In the genomic region with DNA sequence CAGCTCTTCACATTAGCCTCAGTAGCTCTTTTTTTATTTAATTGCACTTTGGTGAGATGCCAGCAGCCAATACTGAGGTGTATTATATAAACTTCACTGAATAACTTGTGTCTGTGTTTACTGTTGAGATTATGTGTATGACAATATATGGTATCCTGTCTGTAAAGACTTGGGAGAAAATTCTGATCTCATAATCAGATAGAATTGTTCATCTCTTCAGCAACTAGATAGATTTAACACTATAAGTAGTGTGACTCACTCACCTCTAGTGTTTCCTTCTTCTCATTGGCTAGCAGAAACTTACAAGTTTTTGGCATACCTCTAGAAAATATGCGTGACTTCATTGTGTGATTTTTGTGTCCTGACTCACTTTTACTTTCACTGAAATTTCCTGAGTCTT, we compare ENCODE assay signal across 1 cellular context.
TF ChIP-seq lines count a peak whose summit lies in the region.

No MANE protein-coding gene starts in this region.

TF ChIP-seq in SK-N-SH treated with all-trans-retinoic acid at 6 μM for 48 hours, 23 proteins besides CTCF, POLR2A, EP300 and RAD21 (continued from another document):
- TF ChIP-seq, protein P1, sequence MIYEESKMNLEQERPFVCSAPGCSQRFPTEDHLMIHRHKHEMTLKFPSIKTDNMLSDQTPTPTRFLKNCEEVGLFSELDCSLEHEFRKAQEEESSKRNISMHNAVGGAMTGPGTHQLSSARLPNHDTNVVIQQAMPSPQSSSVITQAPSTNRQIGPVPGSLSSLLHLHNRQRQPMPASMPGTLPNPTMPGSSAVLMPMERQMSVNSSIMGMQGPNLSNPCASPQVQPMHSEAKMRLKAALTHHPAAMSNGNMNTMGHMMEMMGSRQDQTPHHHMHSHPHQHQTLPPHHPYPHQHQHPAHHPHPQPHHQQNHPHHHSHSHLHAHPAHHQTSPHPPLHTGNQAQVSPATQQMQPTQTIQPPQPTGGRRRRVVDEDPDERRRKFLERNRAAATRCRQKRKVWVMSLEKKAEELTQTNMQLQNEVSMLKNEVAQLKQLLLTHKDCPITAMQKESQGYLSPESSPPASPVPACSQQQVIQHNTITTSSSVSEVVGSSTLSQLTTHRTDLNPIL (CRISPR knock-in tag; IDR thresholded peaks at IDR 0.05; ENCODE audit: low read depth): no peak
